In genomic region chr16:26594666-26595065, GRCh38 we compare ENCODE assay signal across 16 cellular contexts.
"Had no signal": no experiment of that assay in that cellular context is flagged by ENCODE, and none has a peak within 500 bp of the region (broad histone marks: within the 10 kb centered on the region; RNA-seq: fewer than 3 reads in every experiment).

No MANE protein-coding gene starts in this region.

- H3K4me3 Mint-ChIP-seq: activated naive CD4-positive, alpha-beta T cell treated with anti-CD3 and anti-CD28 coated beads, Interleukin-2, amount 50 U/mL, for 24 hours; brain; natural killer cell treated with Interleukin-12 subunit alpha and Interleukin-12 subunit beta and Interleukin-15 and Interleukin-18, amount 100 ng/mL, for 72 hours; stimulated activated memory B cell treated with anti-CD40 and anti-IgM and Interleukin-4, amounts not matched to agents 10 μg/mL and 1 μg/mL and 100 μg/mL, for 72 hours had no signal

- H3K4me3 ChIP-seq: SJSA1, tibial nerve had no signal

- ATAC-seq: foreskin keratinocyte; natural killer cell treated with Interleukin-12 subunit alpha and Interleukin-12 subunit beta and Interleukin-15 and Interleukin-18, amount 100 ng/mL, for 72 hours; stimulated activated memory B cell treated with anti-CD40 and anti-IgM and Interleukin-4, amounts not matched to agents 10 μg/mL and 1 μg/mL and 100 μg/mL, for 72 hours had no signal

- H3K27me3 Mint-ChIP-seq: activated naive CD4-positive, alpha-beta T cell treated with anti-CD3 and anti-CD28 coated beads, Interleukin-2, amount 50 U/mL, for 24 hours; stimulated activated memory B cell treated with anti-CD40 and anti-IgM and Interleukin-4, amounts not matched to agents 10 μg/mL and 1 μg/mL and 100 μg/mL, for 72 hours had no signal

- H3K4me1 Mint-ChIP-seq: stimulated activated memory B cell treated with anti-CD40 and anti-IgM and Interleukin-4, amounts not matched to agents 10 μg/mL and 1 μg/mL and 100 μg/mL, for 72 hours had no signal

- H3K27ac Mint-ChIP-seq: brain; stimulated activated memory B cell treated with anti-CD40 and anti-IgM and Interleukin-4, amounts not matched to agents 10 μg/mL and 1 μg/mL and 100 μg/mL, for 72 hours had no signal

- H3K4me1 ChIP-seq: foreskin keratinocyte, SJSA1, tibial nerve had no signal

- H3K36me3 Mint-ChIP-seq: activated naive CD4-positive, alpha-beta T cell treated with anti-CD3 and anti-CD28 coated beads, Interleukin-2, amount 50 U/mL, for 24 hours; brain; stimulated activated memory B cell treated with anti-CD40 and anti-IgM and Interleukin-4, amounts not matched to agents 10 μg/mL and 1 μg/mL and 100 μg/mL, for 72 hours had no signal

- H3K27me3 ChIP-seq: foreskin keratinocyte, tibial nerve had no signal

- DNase-seq: activated effector memory CD4-positive, alpha-beta T cell treated with anti-CD3 and anti-CD28 coated beads, Interleukin-2, amount 50 U/mL, for 16 hours; amygdala; effector CD8-positive, alpha-beta T cell; foreskin keratinocyte; glutamatergic neuron; hypothalamus; mesendoderm; retina; substantia nigra; T-helper 9 cell had no signal

- H3K9me3 Mint-ChIP-seq: activated naive CD4-positive, alpha-beta T cell treated with anti-CD3 and anti-CD28 coated beads, Interleukin-2, amount 50 U/mL, for 24 hours; stimulated activated memory B cell treated with anti-CD40 and anti-IgM and Interleukin-4, amounts not matched to agents 10 μg/mL and 1 μg/mL and 100 μg/mL, for 72 hours had no signal

- H3K36me3 ChIP-seq: SJSA1, tibial nerve had no signal

- H3K27ac ChIP-seq: foreskin keratinocyte, SJSA1, tibial nerve had no signal

- H3K9me3 ChIP-seq: SJSA1, tibial nerve had no signal
